ENCODE assay signal across 8 cellular contexts in the genomic region with DNA sequence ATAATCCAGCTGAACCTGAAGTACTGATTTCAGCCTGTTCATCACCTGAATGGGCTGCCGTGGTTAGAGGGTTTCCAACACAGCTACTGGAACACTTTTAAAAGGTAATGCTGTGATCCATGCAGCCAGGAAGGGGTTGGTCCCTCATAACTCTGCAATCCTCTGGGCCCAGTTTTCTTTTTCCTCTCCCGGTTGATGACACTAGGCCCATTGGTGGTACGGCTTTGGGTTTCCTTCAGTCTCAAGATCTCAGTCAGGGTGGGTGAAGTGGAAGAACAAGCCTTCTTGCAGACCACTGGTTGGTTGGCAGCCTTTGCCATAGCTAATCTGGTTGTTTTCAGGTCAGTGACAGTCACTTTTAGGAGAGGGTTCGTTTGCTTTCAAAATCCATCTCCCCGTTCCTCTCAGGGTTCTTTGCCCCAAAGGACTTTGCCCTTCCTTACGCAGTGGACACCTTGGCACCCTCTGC. TPM values are rescaled to one million over a fixed set of nuclear protein-coding genes. Genes with fewer than 3 reads are reported as not detected.
DNase-seq lines count a peak whose midpoint lies in the region; ATAC-seq and TF ChIP-seq lines count a peak whose summit lies in the region.

No MANE protein-coding gene starts in this region.

- intact Hi-C loops in activated T-helper 2 cell treated with anti-CD3 and anti-CD28 coated beads, Interferon-gamma antibody, Interleukin-2, Interleukin-4, amounts not matched to agents 10 μg/mL and 5 μg/mL and 100 μg/mL, durations not matched to agents 14 hours and 24 hours and 36 hours (cut with micrococcal nuclease): loop anchor here (1.0 to 10.0 kb wide), 4 partner anchors 69 to 296 kb away; partner anchors contain the start of genes RTCA, SASS6 and TRMT13

- DNase-seq in AG10803 (ENCODE audit: low read depth): no peak
- no peak for DNase-seq in activated T-helper 2 cell treated with anti-CD3 and anti-CD28 coated beads, Interferon-gamma antibody, Interleukin-2, Interleukin-4, amounts not matched to agents 10 μg/mL and 5 μg/mL and 100 μg/mL, durations not matched to agents 14 hours and 24 hours and 36 hours (ENCODE audit: low spot score)
- no peak for DNase-seq in stimulated activated naive CD8-positive, alpha-beta T cell treated with anti-CD3 and anti-CD28 coated beads, Interleukin-15, amount 100 ng/mL, for 72 hours
- no peak for DNase-seq in NCI-H446 treated with DMSO at 0.1 percent for 48 hours (lab: John Stamatoyannopoulos, UW)

- H3K27ac Mint-ChIP-seq in activated T-helper 2 cell treated with anti-CD3 and anti-CD28 coated beads, Interferon-gamma antibody, Interleukin-2, Interleukin-4, amounts not matched to agents 10 μg/mL and 5 μg/mL and 100 μg/mL, durations not matched to agents 14 hours and 24 hours and 36 hours: peak overlapping the region; percentile 83
- H3K27ac Mint-ChIP-seq in stimulated activated naive CD8-positive, alpha-beta T cell treated with anti-CD3 and anti-CD28 coated beads, Interleukin-15, amount 100 ng/mL, for 72 hours: peak overlapping the region; percentile 81 to 82

- no peaks in the 10 kb centered on the region for H3K27me3 Mint-ChIP-seq in activated T-helper 2 cell treated with anti-CD3 and anti-CD28 coated beads, Interferon-gamma antibody, Interleukin-2, Interleukin-4, amounts not matched to agents 10 μg/mL and 5 μg/mL and 100 μg/mL, durations not matched to agents 14 hours and 24 hours and 36 hours (ENCODE audit: low read depth)
- H3K27me3 Mint-ChIP-seq in stimulated activated naive CD8-positive, alpha-beta T cell treated with anti-CD3 and anti-CD28 coated beads, Interleukin-15, amount 100 ng/mL, for 72 hours: no peaks in the 10 kb centered on the region

- peak overlapping the region; percentile 98 for H3K4me3 Mint-ChIP-seq in activated T-helper 2 cell treated with anti-CD3 and anti-CD28 coated beads, Interferon-gamma antibody, Interleukin-2, Interleukin-4, amounts not matched to agents 10 μg/mL and 5 μg/mL and 100 μg/mL, durations not matched to agents 14 hours and 24 hours and 36 hours (ENCODE audit: low read depth)
- H3K4me3 Mint-ChIP-seq in stimulated activated naive CD8-positive, alpha-beta T cell treated with anti-CD3 and anti-CD28 coated beads, Interleukin-15, amount 100 ng/mL, for 72 hours: peak overlapping the region; percentile 95 to 99

- H3K36me3 Mint-ChIP-seq in activated T-helper 2 cell treated with anti-CD3 and anti-CD28 coated beads, Interferon-gamma antibody, Interleukin-2, Interleukin-4, amounts not matched to agents 10 μg/mL and 5 μg/mL and 100 μg/mL, durations not matched to agents 14 hours and 24 hours and 36 hours (ENCODE audit: low read depth): no peaks in the 10 kb centered on the region

- peak overlapping the region; percentile 93 for H3K4me3 ChIP-seq in AG10803 (ENCODE audit: low read length)
- peak overlapping the region; percentile 92 for H3K4me3 ChIP-seq in iPS-11a (ENCODE audit: low read depth, low read length)

- ATAC-seq in GM18873 (IDR thresholded peaks at IDR 0.05; ENCODE audit: low FRiP score, unreplicated experiment) (peak; percentile 16), HG03378 (IDR thresholded peaks at IDR 0.05; ENCODE audit: unreplicated experiment) (peak; percentile 7), HG02759 (IDR thresholded peaks at IDR 0.05; ENCODE audit: unreplicated experiment) (no peak)
- peak; percentile 15 for ATAC-seq in stimulated activated naive CD8-positive, alpha-beta T cell treated with anti-CD3 and anti-CD28 coated beads, Interleukin-15, amount 100 ng/mL, for 72 hours

- peaks cover 22% of the 10 kb centered on the region for H3K4me1 Mint-ChIP-seq in activated T-helper 2 cell treated with anti-CD3 and anti-CD28 coated beads, Interferon-gamma antibody, Interleukin-2, Interleukin-4, amounts not matched to agents 10 μg/mL and 5 μg/mL and 100 μg/mL, durations not matched to agents 14 hours and 24 hours and 36 hours (ENCODE audit: low read depth)
- peaks cover 32% of the 10 kb centered on the region for H3K4me1 Mint-ChIP-seq in stimulated activated naive CD8-positive, alpha-beta T cell treated with anti-CD3 and anti-CD28 coated beads, Interleukin-15, amount 100 ng/mL, for 72 hours

- H3K9me3 Mint-ChIP-seq in activated T-helper 2 cell treated with anti-CD3 and anti-CD28 coated beads, Interferon-gamma antibody, Interleukin-2, Interleukin-4, amounts not matched to agents 10 μg/mL and 5 μg/mL and 100 μg/mL, durations not matched to agents 14 hours and 24 hours and 36 hours: no peaks in the 10 kb centered on the region
- no peaks in the 10 kb centered on the region for H3K9me3 Mint-ChIP-seq in stimulated activated naive CD8-positive, alpha-beta T cell treated with anti-CD3 and anti-CD28 coated beads, Interleukin-15, amount 100 ng/mL, for 72 hours

- TF ChIP-seq CTCF in AG10803 (conservative IDR thresholded peaks at IDR 0.05; ENCODE audit: low read length): no peak

RNA-seq across cellular contexts. Expression of gene SLC35A3, which starts 0.5 kb away (rescaled TPM):
- 15.0 and 15.9 TPM in 2 replicates for total RNA-seq in activated T-helper 2 cell treated with anti-CD3 and anti-CD28 coated beads, Interferon-gamma antibody, Interleukin-2, Interleukin-4, amounts not matched to agents 10 μg/mL and 5 μg/mL and 100 μg/mL, durations not matched to agents 14 hours and 24 hours and 36 hours
